In genomic region chr5:177147239-177147638, GRCh38 we compare ENCODE assay signal across 25 cellular contexts. TPM values are rescaled to one million over a fixed set of nuclear protein-coding genes. Genes with fewer than 3 reads are reported as not detected.
DNase-seq lines count a peak whose midpoint lies in the region; ATAC-seq, FAIRE-seq and TF ChIP-seq lines count a peak whose summit lies in the region.
"Had no signal": no experiment of that assay in that cellular context is flagged by ENCODE, and none has a peak within 500 bp of the region (broad histone marks: within the 10 kb centered on the region; RNA-seq: fewer than 3 reads in every experiment).

No MANE protein-coding gene starts in this region.

- H3K4me1 Mint-ChIP-seq in GM23338: no peaks in the 10 kb centered on the region

- no peaks in the 10 kb centered on the region for H3K4me1 ChIP-seq in GM23338 (ENCODE audit: insufficient read depth)
- peaks cover 11% of the 10 kb centered on the region for H3K4me1 ChIP-seq in SJSA1 (replicated peaks)
- H3K4me1 ChIP-seq in fibroblast of lung (ENCODE audit: control insufficient read depth, extremely low read depth, insufficient read depth, low read length): peaks cover 3% of the 10 kb centered on the region
- peaks cover 0 to 28% (median 13%) of the 10 kb centered on the region in 6 donors for H3K4me1 ChIP-seq in spleen
- H3K4me1 ChIP-seq: prostate gland, thyroid gland had no signal

- TF ChIP-seq CTCF in GM23338 (conservative IDR thresholded peaks at IDR 0.05; ENCODE audit: low read depth in 2 of 2) (no peak), fibroblast of lung (conservative IDR thresholded peaks at IDR 0.05 in 1 of 2, IDR thresholded peaks at IDR 0.05 in 1 of 2; ENCODE audit: low read depth in 1 of 2, low read length in 2 of 2) (no peak), spleen (IDR thresholded peaks at IDR 0.05 in 8 of 11, conservative IDR thresholded peaks at IDR 0.05 in 3 of 11) (no peak)

- H3K4me3 ChIP-seq in GM23338 (no peak overlapping the region), SJSA1 (no peak overlapping the region), fibroblast of lung (replicated peaks in 1 of 4; ENCODE audit: control extremely low read depth in 1 of 4, insufficient read depth in 1 of 4, low read depth in 3 of 4, low read length in 4 of 4) (no peak overlapping the region), spleen (no peak overlapping the region)
- H3K4me3 ChIP-seq: esophagus squamous epithelium, HAP-1, hepatocyte, prostate gland, thyroid gland had no signal

- peaks cover 39% of the 10 kb centered on the region for H3F3A ChIP-seq in GM23338 (replicated peaks; ENCODE audit: low read depth)

- peaks cover 88% of the 10 kb centered on the region for H3K36me3 Mint-ChIP-seq in GM23338 (ENCODE audit: low read depth)
- H3K36me3 Mint-ChIP-seq: natural killer cell treated with Interleukin-12 subunit alpha and Interleukin-12 subunit beta and Interleukin-15 and Interleukin-18, amount 100 ng/mL, for 72 hours had no signal

- H3K4me2 ChIP-seq in GM23338: no peak overlapping the region
- H3K4me2 ChIP-seq in fibroblast of lung (ENCODE audit: extremely low read depth, insufficient read depth, low read length): no peak overlapping the region
- H3K4me2 ChIP-seq: hepatocyte had no signal

- intact Hi-C loops in spleen (cut with DNase I; ENCODE audit: low total_unique reads): no loop called here

- DNase-seq in GM23338 (ENCODE audit: low spot score) (no peak), SJSA1 (ENCODE audit: low read depth in 1 of 2, low spot score in 2 of 2) (peak in 1 of 2 experiments; percentile 53), fibroblast of lung (ENCODE audit: low read depth in 2 of 2) (peak; percentile 44 to 54), spleen (peak; percentile 30), GM19239 (ENCODE audit: insufficient read length, low spot score) (no peak), putamen (ENCODE audit: low spot score) (no peak), DMS153 treated with DMSO at 0.1 percent for 48 hours (lab: John Stamatoyannopoulos, UW; ENCODE audit: unreplicated experiment) (no peak)
- DNase-seq: activated CD4-positive, alpha-beta T cell treated with anti-CD3 and anti-CD28 coated beads, Interleukin-2, amount 50 U/mL, for 4 hours; activated T-cell treated with anti-CD3 and anti-CD28 coated beads, Interleukin-2, amount 50 U/mL, for 4 hours; DMS153; esophagus squamous epithelium; mesendoderm; MV-4-11; NCI-H2029 treated with DMSO at 0.1 percent for 48 hours; NCI-H69; thyroid gland had no signal

- peaks cover 10% of the 10 kb centered on the region for H3K27me3 Mint-ChIP-seq in GM23338 (ENCODE audit: insufficient read depth, low read depth, poor library complexity)
- H3K27me3 Mint-ChIP-seq: natural killer cell treated with Interleukin-12 subunit alpha and Interleukin-12 subunit beta and Interleukin-15 and Interleukin-18, amount 100 ng/mL, for 72 hours had no signal

- 88 to 98% (median 90%) methylated on average over 5 of the region's 5 CpGs for WGBS in spleen, 5 donors

- TF ChIP-seq POLR2A in spleen (IDR thresholded peaks at IDR 0.05): no peak

- no peaks in the 10 kb centered on the region for H3K9me3 Mint-ChIP-seq in GM23338
- H3K9me3 Mint-ChIP-seq: activated naive CD4-positive, alpha-beta T cell treated with anti-CD3 and anti-CD28 coated beads, Interleukin-2, amount 50 U/mL, for 72 hours; activated T-cell treated with anti-CD3 and anti-CD28 coated beads, Interleukin-2, amount 50 U/mL, for 4 hours; natural killer cell treated with Interleukin-12 subunit alpha and Interleukin-12 subunit beta and Interleukin-15 and Interleukin-18, amount 100 ng/mL, for 72 hours; stimulated activated effector memory CD8-positive, alpha-beta T cell treated with anti-CD3 and anti-CD28 coated beads, Interleukin-12 subunit alpha, Interleukin-12 subunit beta, amount 100 ng/mL, for 72 hours had no signal

- H3K36me3 ChIP-seq in GM23338 (ENCODE audit: insufficient read depth): peaks cover 65% of the 10 kb centered on the region
- H3K36me3 ChIP-seq in SJSA1: peaks cover 91% of the 10 kb centered on the region
- H3K36me3 ChIP-seq in fibroblast of lung (ENCODE audit: control insufficient read depth, insufficient read depth, low read length): peaks cover 4% of the 10 kb centered on the region
- peaks cover 0 to 100% (median 78%) of the 10 kb centered on the region in 6 donors for H3K36me3 ChIP-seq in spleen
- H3K36me3 ChIP-seq: prostate gland had no signal

- H4K20me1 ChIP-seq in GM23338 (replicated peaks; ENCODE audit: insufficient read depth) (peaks cover 73% of the 10 kb centered on the region), fibroblast of lung (ENCODE audit: control insufficient read depth, extremely low read depth, insufficient read depth, low read length) (no peaks in the 10 kb centered on the region)

- no peaks in the 10 kb centered on the region; the same call in 1 of the 2 replicates for H3K9me3 ChIP-seq in SJSA1 (replicated peaks)
- H3K9me3 ChIP-seq in fibroblast of lung (ENCODE audit: control insufficient read depth, insufficient read depth, low read depth, low read length): no peaks in the 10 kb centered on the region
- H3K9me3 ChIP-seq in spleen: no peaks in the 10 kb centered on the region
- H3K9me3 ChIP-seq: esophagus squamous epithelium, HAP-1, prostate gland, thyroid gland had no signal

- no peak overlapping the region for H3K4me3 Mint-ChIP-seq in GM23338
- H3K4me3 Mint-ChIP-seq: activated T-cell treated with anti-CD3 and anti-CD28 coated beads, Interleukin-2, amount 50 U/mL, for 4 hours; natural killer cell treated with Interleukin-12 subunit alpha and Interleukin-12 subunit beta and Interleukin-15 and Interleukin-18, amount 100 ng/mL, for 72 hours; stimulated activated effector memory CD8-positive, alpha-beta T cell treated with anti-CD3 and anti-CD28 coated beads, Interleukin-12 subunit alpha, Interleukin-12 subunit beta, amount 100 ng/mL, for 72 hours had no signal

- peaks cover 100% of the 10 kb centered on the region for H3K79me2 ChIP-seq in GM23338 (replicated peaks; ENCODE audit: insufficient read depth)
- peaks cover 39% of the 10 kb centered on the region for H3K79me2 ChIP-seq in fibroblast of lung (ENCODE audit: control insufficient read depth, insufficient read depth, low read length)

- no peak overlapping the region for H3K9ac ChIP-seq in fibroblast of lung (ENCODE audit: insufficient read depth, low read length)

- no peak for FAIRE-seq in GM19239 (lab: Jason Lieb, UNC)
- FAIRE-seq: bronchial epithelial cell, keratinocyte had no signal

- H3K27ac ChIP-seq in GM23338 (ENCODE audit: low read depth) (peak overlapping the region; percentile 39; the same call in 1 of the 2 replicates), SJSA1 (peak overlapping the region; percentile 33; the same call in 1 of the 2 replicates), fibroblast of lung (ENCODE audit: insufficient read depth, low read length) (peak overlapping the region; percentile 43), spleen (no peak overlapping the region)
- H3K27ac ChIP-seq: C4-2B, esophagus squamous epithelium, hepatocyte, prostate gland, thyroid gland had no signal

- no peak for ATAC-seq in GM23338
- ATAC-seq: activated naive CD4-positive, alpha-beta T cell treated with anti-CD3 and anti-CD28 coated beads, Interleukin-2, amount 50 U/mL, for 72 hours; activated T-cell treated with anti-CD3 and anti-CD28 coated beads, Interleukin-2, amount 50 U/mL, for 4 hours; natural killer cell treated with Interleukin-12 subunit alpha and Interleukin-12 subunit beta and Interleukin-15 and Interleukin-18, amount 100 ng/mL, for 72 hours; stimulated activated effector memory CD8-positive, alpha-beta T cell treated with anti-CD3 and anti-CD28 coated beads, Interleukin-12 subunit alpha, Interleukin-12 subunit beta, amount 100 ng/mL, for 72 hours had no signal

- H3K27me3 ChIP-seq in GM23338 (ENCODE audit: insufficient read depth) (no peaks in the 10 kb centered on the region), SJSA1 (replicated peaks) (no peaks in the 10 kb centered on the region), fibroblast of lung (ENCODE audit: control insufficient read depth, insufficient read depth, low read length) (no peaks in the 10 kb centered on the region), spleen (replicated peaks in 1 of 7) (no peaks in the 10 kb centered on the region)
- H3K27me3 ChIP-seq: esophagus squamous epithelium, hepatocyte, thyroid gland had no signal

- H3K27ac Mint-ChIP-seq in GM23338: no peak overlapping the region; the same call in 1 of the 2 replicates
- H3K27ac Mint-ChIP-seq: natural killer cell treated with Interleukin-12 subunit alpha and Interleukin-12 subunit beta and Interleukin-15 and Interleukin-18, amount 100 ng/mL, for 72 hours; stimulated activated effector memory CD8-positive, alpha-beta T cell treated with anti-CD3 and anti-CD28 coated beads, Interleukin-12 subunit alpha, Interleukin-12 subunit beta, amount 100 ng/mL, for 72 hours had no signal

- no peaks in the 10 kb centered on the region for H3K9me2 ChIP-seq in GM23338 (ENCODE audit: insufficient read depth)

- H2AFZ ChIP-seq in GM23338: no peak overlapping the region
- no peak overlapping the region for H2AFZ ChIP-seq in fibroblast of lung (ENCODE audit: low read length)
- H2AFZ ChIP-seq: hepatocyte had no signal

RNA-seq across cellular contexts. Expression of gene NSD1, which starts 13.7 kb away (rescaled TPM):
- total RNA-seq in GM23338 (2014; rRNA removed; shearing (Covaris generic)): 85.9 and 106 TPM in 2 replicates
- 82.5 and 96.4 TPM in 2 replicates for polyA plus RNA-seq in GM23338 (2016; fragmentation: Nextera tagmentation; extraction: Ambion mirVana)
- total RNA-seq in SJSA1 (2014; rRNA removed; shearing (Covaris generic)): 41.4 and 47.7 TPM in 2 replicates
- total RNA-seq in fibroblast of lung: 36.0 and 52.8 TPM in 2 replicates
- polyA plus RNA-seq in fibroblast of lung: 16.5 and 19.3 TPM in 2 replicates
- polyA plus RNA-seq in fibroblast of lung (2012): 13.8 and 16.6 TPM in 2 replicates
- polyA minus RNA-seq in fibroblast of lung (ENCODE audit: low replicate concordance): 47.8 and 58.7 TPM in 2 replicates
- total RNA-seq in spleen: 100 to 1,000 TPM in 2 of 7 donors, 10 to 100 TPM in 5; 65.0 to 130 (median 79.7) TPM
- 1 to 10 TPM; 4.1 to 9.7 (median 5.0) TPM for polyA plus RNA-seq in spleen

Comparison
In these comparisons a context has a peak if more than half of its experiments do, and no peak if none do; other contexts are left out.
1. DNase-seq: peak in fibroblast of lung (2 of 2) and spleen (single experiment); none in GM23338 (single experiment), GM19239 (single experiment), putamen (single experiment) and DMS153 treated with DMSO at 0.1 percent for 48 hours (single experiment).
2. H3K27ac ChIP-seq: peak in GM23338 (single experiment), SJSA1 (single experiment) and fibroblast of lung (single experiment); none in spleen (0 of 8).